ENCODE assay signal across 8 cellular contexts in the genomic region with DNA sequence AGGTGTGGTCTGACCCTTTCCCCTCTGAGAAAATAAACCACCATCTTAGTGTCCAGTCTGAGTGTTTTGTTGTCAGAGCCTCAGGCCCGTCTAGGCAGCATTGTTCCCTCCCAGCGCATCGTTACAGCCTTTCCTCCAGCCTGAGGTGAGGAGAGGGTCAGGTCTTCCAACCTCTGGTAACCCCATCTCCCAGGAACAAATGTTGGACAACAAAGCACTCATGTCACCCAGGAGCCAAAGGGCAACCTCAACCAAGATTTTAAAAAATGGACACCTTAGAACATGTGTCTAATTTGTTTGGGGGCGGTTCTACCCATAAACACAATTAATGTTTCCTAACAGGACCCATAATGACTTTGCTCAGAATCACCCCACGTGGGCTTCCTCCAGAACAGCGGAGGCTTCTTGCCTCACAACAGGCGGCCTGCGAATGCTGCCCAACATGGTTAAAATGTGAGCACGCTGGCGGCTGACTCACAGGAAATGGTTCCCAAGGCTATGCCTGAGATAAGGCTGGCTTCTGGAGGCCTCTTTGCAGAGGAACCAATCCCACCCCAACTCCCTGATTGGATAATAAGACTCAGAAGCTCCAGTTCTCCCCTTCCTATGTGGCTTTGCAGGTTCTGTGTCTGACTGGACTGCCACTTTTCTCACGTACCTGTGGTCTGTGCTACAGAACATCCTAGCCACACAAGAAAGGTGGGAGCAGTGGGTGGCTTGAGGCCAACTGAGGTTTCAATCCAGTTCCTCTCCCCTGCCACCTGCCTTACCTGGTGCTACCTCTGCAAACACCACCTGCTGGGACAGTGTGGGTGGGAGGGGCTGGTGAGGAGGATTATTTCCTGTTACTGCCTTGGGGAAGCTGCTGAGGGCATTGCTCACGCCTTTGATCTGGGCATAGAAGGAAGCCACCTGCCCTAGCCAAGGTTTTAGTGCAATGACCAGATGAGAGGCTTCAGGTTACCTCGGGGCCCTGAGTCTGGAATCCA.
DNase-seq lines count a peak whose midpoint lies in the region; ATAC-seq and FAIRE-seq lines count a peak whose summit lies in the region.

No MANE protein-coding gene starts in this region.

- peaks cover 3% of the 10 kb centered on the region for H3K27me3 Mint-ChIP-seq in activated naive CD8-positive, alpha-beta T cell treated with anti-CD3 and anti-CD28 coated beads for 36 hours

- peak overlapping the region; percentile 100 for H3K27ac Mint-ChIP-seq in activated naive CD8-positive, alpha-beta T cell treated with anti-CD3 and anti-CD28 coated beads for 36 hours

- H3K36me3 Mint-ChIP-seq in activated naive CD8-positive, alpha-beta T cell treated with anti-CD3 and anti-CD28 coated beads for 36 hours, result peaks cover 20% of the 10 kb centered on the region

- peaks cover 84% of the 10 kb centered on the region for H3K4me1 Mint-ChIP-seq in activated naive CD8-positive, alpha-beta T cell treated with anti-CD3 and anti-CD28 coated beads for 36 hours

- ATAC-seq in HG02852 (IDR thresholded peaks at IDR 0.05; ENCODE audit: unreplicated experiment), result no peak

- peak; percentile 87 for FAIRE-seq in RCC 7860 (lab: Jason Lieb, UNC)

- peak overlapping the region; percentile 67 for H3K4me3 Mint-ChIP-seq in activated naive CD8-positive, alpha-beta T cell treated with anti-CD3 and anti-CD28 coated beads for 36 hours

- peaks cover 4% of the 10 kb centered on the region for H3K9me3 Mint-ChIP-seq in activated naive CD8-positive, alpha-beta T cell treated with anti-CD3 and anti-CD28 coated beads for 36 hours

- DNase-seq in activated gamma-delta T cell treated with Interleukin-2 at 50 U/mL for 16 hours, result peak; percentile 52
- no peak for DNase-seq in activated gamma-delta T cell (lab: John Stamatoyannopoulos, UW)
- DNase-seq in RCC 7860 (ENCODE audit: low spot score), result peak; percentile 86
- DNase-seq in activated naive CD8-positive, alpha-beta T cell treated with anti-CD3 and anti-CD28 coated beads for 36 hours, result peak; percentile 78
- DNase-seq in islet precursor cell, result peak; percentile 92
- DNase-seq in stimulated activated CD8-positive, alpha-beta memory T cell treated with anti-CD3 and anti-CD28 coated beads, Interleukin-4, amount 100 ng/mL, for 4 hours (ENCODE audit: low read depth in 2 of 2, low spot score in 1 of 2), result peak; percentile 15 to 30
- DNase-seq in DMS 273 treated with DMSO at 0.1 percent for 48 hours (lab: John Stamatoyannopoulos, UW), result no peak

Comparison
In these comparisons a context has a peak if more than half of its experiments do, and no peak if none do; other contexts are left out.
1. DNase-seq: peak in activated gamma-delta T cell treated with Interleukin-2 at 50 U/mL for 16 hours (single experiment), RCC 7860 (single experiment), activated naive CD8-positive, alpha-beta T cell treated with anti-CD3 and anti-CD28 coated beads for 36 hours (single experiment), islet precursor cell (single experiment) and stimulated activated CD8-positive, alpha-beta memory T cell treated with anti-CD3 and anti-CD28 coated beads, Interleukin-4, amount 100 ng/mL, for 4 hours (2 of 2); none in activated gamma-delta T cell (single experiment) and DMS 273 treated with DMSO at 0.1 percent for 48 hours (single experiment).